ENCODE assay signal across 1 cellular context in the genomic region with DNA sequence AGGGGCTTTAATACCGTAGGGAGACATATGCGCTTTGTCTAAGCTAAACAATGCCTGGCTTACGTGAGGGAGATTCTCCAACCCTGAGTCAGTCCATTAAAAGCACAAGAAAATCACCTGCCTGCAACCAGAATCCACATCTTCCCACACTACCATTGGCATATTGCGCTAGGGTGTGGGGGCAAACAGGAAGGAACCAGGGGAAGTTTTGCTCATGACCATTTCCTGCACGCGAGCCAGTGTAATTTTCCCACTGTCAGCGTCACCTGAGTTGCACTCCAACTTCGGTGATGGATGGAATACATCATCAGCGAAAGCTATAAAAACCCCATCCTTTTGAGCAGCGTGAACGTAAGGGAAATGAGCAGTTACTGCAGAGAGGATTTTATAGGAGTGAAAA.
TF ChIP-seq lines count a peak whose summit lies in the region.

No MANE protein-coding gene starts in this region.

TF ChIP-seq in GM23338, 12 proteins besides CTCF, POLR2A, EP300 and RAD21 (continued from another document):
- TF ChIP-seq REST (IDR thresholded peaks at IDR 0.05; ENCODE audit: unreplicated experiment) (no peak), ETS1 (IDR thresholded peaks at IDR 0.05) (no peak)
